Comparison of ENCODE assay signal across 8 cellular contexts in the genomic region with DNA sequence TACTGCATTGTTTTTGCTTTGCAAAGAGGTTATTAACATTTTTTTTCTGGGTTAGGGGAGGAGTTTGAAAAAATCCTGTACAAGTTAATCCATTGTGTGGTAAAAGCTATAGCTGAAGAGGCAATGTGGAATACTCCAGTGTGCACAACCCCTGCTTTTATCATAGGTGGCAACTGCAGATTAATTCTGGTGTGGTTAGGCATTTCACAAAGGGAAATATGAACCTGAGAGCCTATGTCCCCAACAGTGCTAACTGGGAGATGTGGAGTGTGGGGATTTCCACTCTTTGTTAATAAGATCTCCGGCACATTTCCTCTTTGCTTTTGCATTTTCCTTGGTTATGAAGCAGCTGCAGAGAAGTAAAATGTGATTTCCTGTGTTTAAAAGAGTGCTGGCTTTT. TPM values are rescaled to one million over a fixed set of nuclear protein-coding genes. Genes with fewer than 3 reads are reported as not detected.
DNase-seq lines count a peak whose midpoint lies in the region; ATAC-seq and TF ChIP-seq lines count a peak whose summit lies in the region.

No MANE protein-coding gene starts in this region.

- H3K27ac ChIP-seq in uterus: no peak overlapping the region

- TF ChIP-seq POLR2A in uterus (IDR thresholded peaks at IDR 0.05): no peak

- no peaks in the 10 kb centered on the region for H3K27me3 Mint-ChIP-seq in central memory CD8-positive, alpha-beta T cell
- peaks cover 4% of the 10 kb centered on the region for H3K27me3 Mint-ChIP-seq in nephron progenitor cell (ENCODE audit: low read depth, poor library complexity)

- no peaks in the 10 kb centered on the region for H3K9me3 ChIP-seq in uterus

- ATAC-seq in central memory CD8-positive, alpha-beta T cell (replicated peaks; ENCODE audit: extremely low read depth, poor library complexity, severe bottlenecking): no peak
- no peak for ATAC-seq in HG03469 (IDR thresholded peaks at IDR 0.05; ENCODE audit: unreplicated experiment)

- peaks cover 44% of the 10 kb centered on the region for H3K4me1 Mint-ChIP-seq in central memory CD8-positive, alpha-beta T cell
- peaks cover 14% of the 10 kb centered on the region for H3K4me1 Mint-ChIP-seq in nephron progenitor cell

- no peaks in the 10 kb centered on the region for H3K36me3 ChIP-seq in uterus

- H3K9me3 Mint-ChIP-seq in central memory CD8-positive, alpha-beta T cell: no peaks in the 10 kb centered on the region
- peaks cover 16% of the 10 kb centered on the region for H3K9me3 Mint-ChIP-seq in nephron progenitor cell

- in situ Hi-C loops in GM13976 (cut with MboI; ENCODE audit: low sequenced_read_pairs, unreplicated experiment): no loop called here

- H3K4me1 ChIP-seq in uterus: no peaks in the 10 kb centered on the region

- no peak overlapping the region for H3K4me3 ChIP-seq in uterus

- no peak for TF ChIP-seq CTCF in GM13976 (IDR thresholded peaks at IDR 0.05; ENCODE audit: borderline replicate concordance, control extremely low read depth, extremely low read depth, insufficient read depth, missing control alignments)
- TF ChIP-seq CTCF in nephron progenitor cell (IDR thresholded peaks at IDR 0.05): no peak
- no peak for TF ChIP-seq CTCF in uterus (IDR thresholded peaks at IDR 0.05)

- intact Hi-C loops in uterus (cut with DNase I; ENCODE audit: low total_unique reads): no loop called here

- no peak overlapping the region for H3K4me3 Mint-ChIP-seq in central memory CD8-positive, alpha-beta T cell
- H3K4me3 Mint-ChIP-seq in nephron progenitor cell: no peak overlapping the region

- no peaks in the 10 kb centered on the region for H3K27me3 ChIP-seq in uterus

- H3K27ac Mint-ChIP-seq in central memory CD8-positive, alpha-beta T cell (ENCODE audit: low read depth): peak overlapping the region; percentile 55
- peak overlapping the region; percentile 38 for H3K27ac Mint-ChIP-seq in nephron progenitor cell

- peaks cover 15% of the 10 kb centered on the region for H3K36me3 Mint-ChIP-seq in central memory CD8-positive, alpha-beta T cell (ENCODE audit: insufficient read depth)
- H3K36me3 Mint-ChIP-seq in nephron progenitor cell (ENCODE audit: low read depth): peaks cover 43% of the 10 kb centered on the region

- peak; percentile 45 for DNase-seq in GM13976 (ENCODE audit: low spot score)
- DNase-seq in NAMALWA (ENCODE audit: low spot score): peak; percentile 35
- no peak for DNase-seq in central memory CD8-positive, alpha-beta T cell (ENCODE audit: low spot score in 2 of 2)
- no peak for DNase-seq in nephron progenitor cell
- DNase-seq in COLO668 (lab: John Stamatoyannopoulos, UW; ENCODE audit: unreplicated experiment): no peak
- no peak for DNase-seq in uterus
- DNase-seq in COR-L47 (lab: John Stamatoyannopoulos, UW): no peak

RNA-seq across cellular contexts. Expression of a gene that starts 33.6 kb away (rescaled TPM):
- total RNA-seq in uterus: 10 to 100 TPM in 3 of 4 donors, 1 to 10 TPM in 1; 5.0 to 57.1 (median 23.4) TPM

RNA-seq across cellular contexts. Expression of a gene that starts 34.2 kb away (rescaled TPM):
- total RNA-seq in uterus: 10 to 100 TPM; 18.5 to 48.0 (median 29.4) TPM

Comparison
In these comparisons a context has a peak if more than half of its experiments do, and no peak if none do; other contexts are left out.
1. DNase-seq: peak in GM13976 (single experiment) and NAMALWA (single experiment); none in central memory CD8-positive, alpha-beta T cell (0 of 2), nephron progenitor cell (single experiment), COLO668 (single experiment), uterus (0 of 2) and COR-L47 (single experiment).